1 cellular context compared by ENCODE assay signal in genomic region chr10:112183329-112184051, GRCh38.
TF ChIP-seq lines count a peak whose summit lies in the region.

TSS of gene GPAM (minus strand) at chr10:112183765. CDS start at chr10:112181784, 1,981 bp downstream.

TF ChIP-seq in GM23338, 12 proteins besides CTCF, POLR2A, EP300 and RAD21 (continued from another document):
- no peak for TF ChIP-seq ZNF462 (CRISPR knock-in tag; IDR thresholded peaks at IDR 0.05)
- TF ChIP-seq ZNF114 (CRISPR knock-in tag; IDR thresholded peaks at IDR 0.05): no peak
- TF ChIP-seq EZH2phosphoT487 (IDR thresholded peaks at IDR 0.05; ENCODE audit: unreplicated experiment): no peak
- TF ChIP-seq EZH2 (IDR thresholded peaks at IDR 0.05; ENCODE audit: low read depth, unreplicated experiment): no peak
- TF ChIP-seq REST (IDR thresholded peaks at IDR 0.05; ENCODE audit: unreplicated experiment): no peak
- TF ChIP-seq STAT1 (IDR thresholded peaks at IDR 0.05; ENCODE audit: unreplicated experiment): no peak
- TF ChIP-seq ZNF331 (CRISPR knock-in tag; IDR thresholded peaks at IDR 0.05; ENCODE audit: low read depth): 0 out of 2 replicates have a peak, but pooled peaks have one; percentile 5
- TF ChIP-seq ETS1 (IDR thresholded peaks at IDR 0.05): peak; percentile 62; the same call in 1 of the 2 replicates
- no peak for TF ChIP-seq JUNB (IDR thresholded peaks at IDR 0.05; ENCODE audit: unreplicated experiment)
- TF ChIP-seq POLR2AphosphoS5 (IDR thresholded peaks at IDR 0.05; ENCODE audit: low read depth): peak; percentile 96
